ENCODE assay signal across 12 cellular contexts in genomic region chr12:46365951-46366379, GRCh38. TPM values are rescaled to one million over a fixed set of nuclear protein-coding genes. Genes with fewer than 3 reads are reported as not detected.
DNase-seq lines count a peak whose midpoint lies in the region; TF ChIP-seq lines count a peak whose summit lies in the region.
"Had no signal": no experiment of that assay in that cellular context is flagged by ENCODE, and none has a peak within 500 bp of the region (broad histone marks: within the 10 kb centered on the region; RNA-seq: fewer than 3 reads in every experiment).

No MANE protein-coding gene starts in this region.

- H3K4me2 ChIP-seq in hepatocyte, result peak overlapping the region; percentile 88

- H4K20me1 ChIP-seq in hepatocyte (ENCODE audit: insufficient read depth, poor library complexity, severe bottlenecking), result peaks cover 100% of the 10 kb centered on the region

- H2AFZ ChIP-seq in hepatocyte, result no peak overlapping the region

- no peaks in the 10 kb centered on the region for H3K9me2 ChIP-seq in hepatocyte (replicated peaks; ENCODE audit: insufficient read depth)

- peaks cover 55% of the 10 kb centered on the region for H3K4me1 ChIP-seq in hepatocyte (ENCODE audit: insufficient read depth)
- H3K4me1 ChIP-seq in thymus (ENCODE audit: control insufficient read depth, insufficient read depth, low read length), result peaks cover 14% of the 10 kb centered on the region

- peak overlapping the region; percentile 31 for H3K4me3 Mint-ChIP-seq in activated T-cell treated with anti-CD3 and anti-CD28 coated beads, Interleukin-2, amount 50 U/mL, for 24 hours
- H3K4me3 Mint-ChIP-seq in activated naive CD8-positive, alpha-beta T cell treated with anti-CD3 and anti-CD28 coated beads for 36 hours, result no peak overlapping the region
- H3K4me3 Mint-ChIP-seq: CD14-positive monocyte; stimulated activated naive B cell treated with anti-CD40 and anti-IgM and Interleukin-4, amounts not matched to agents 10 μg/mL and 1 μg/mL and 100 μg/mL, for 72 hours had no signal

- peaks cover 98% of the 10 kb centered on the region for H3K36me3 Mint-ChIP-seq in activated T-cell treated with anti-CD3 and anti-CD28 coated beads, Interleukin-2, amount 50 U/mL, for 24 hours (ENCODE audit: low read depth)
- H3K36me3 Mint-ChIP-seq in activated naive CD8-positive, alpha-beta T cell treated with anti-CD3 and anti-CD28 coated beads for 36 hours, result peaks cover 87% of the 10 kb centered on the region

- 34% methylated on average over 2 of the region's 2 CpGs for WGBS in hepatocyte (ENCODE audit: low lambda C conversion rate, missing lambda C conversion rate)
- 92% methylated on average over 2 of the region's 2 CpGs for WGBS in thymus

- DNase-seq in activated T-cell treated with anti-CD3 and anti-CD28 coated beads, Interleukin-2, amount 50 U/mL, for 24 hours, result no peak
- no peak for DNase-seq in activated T-cell treated with anti-CD3 and anti-CD28 coated beads for 4 hours
- DNase-seq in activated naive CD8-positive, alpha-beta T cell treated with anti-CD3 and anti-CD28 coated beads for 36 hours, result no peak
- DNase-seq in hepatocyte (ENCODE audit: low spot score), result no peak
- DNase-seq in NCI-H2196 treated with DMSO at 0.1 percent for 48 hours (lab: John Stamatoyannopoulos, UW; ENCODE audit: unreplicated experiment), result no peak
- no peak for DNase-seq in HPDE6-E6E7 (ENCODE audit: extremely low spot score)
- DNase-seq in amygdala (lab: John Stamatoyannopoulos, UW), result no peak
- DNase-seq: NCI-H2227 treated with DMSO at 0.1 percent for 48 hours; stimulated activated naive B cell treated with anti-CD40 and anti-IgM and Interleukin-4, amounts not matched to agents 10 μg/mL and 1 μg/mL and 100 μg/mL, for 72 hours had no signal

- no peak for TF ChIP-seq CTCF in hepatocyte (IDR thresholded peaks at IDR 0.05; ENCODE audit: poor library complexity)

- H3K36me3 ChIP-seq in hepatocyte (replicated peaks; ENCODE audit: insufficient read depth, low read depth), result peaks cover 22% of the 10 kb centered on the region
- peaks cover 48% of the 10 kb centered on the region for H3K36me3 ChIP-seq in thymus (ENCODE audit: control insufficient read depth, insufficient read depth)

- H3K4me1 Mint-ChIP-seq in activated T-cell treated with anti-CD3 and anti-CD28 coated beads, Interleukin-2, amount 50 U/mL, for 24 hours (ENCODE audit: low read depth), result peaks cover 88% of the 10 kb centered on the region
- peaks cover 70% of the 10 kb centered on the region for H3K4me1 Mint-ChIP-seq in activated naive CD8-positive, alpha-beta T cell treated with anti-CD3 and anti-CD28 coated beads for 36 hours

- H3K27me3 ChIP-seq in hepatocyte (no peaks in the 10 kb centered on the region), thymus (ENCODE audit: control insufficient read depth, insufficient read depth) (no peaks in the 10 kb centered on the region)

- peak overlapping the region; percentile 49 for H3K27ac ChIP-seq in hepatocyte
- H3K27ac ChIP-seq in thymus (ENCODE audit: low read depth), result peak overlapping the region; percentile 3
- H3K27ac ChIP-seq: HL-60 had no signal

- no peaks in the 10 kb centered on the region for H3K9me3 Mint-ChIP-seq in activated T-cell treated with anti-CD3 and anti-CD28 coated beads, Interleukin-2, amount 50 U/mL, for 24 hours
- H3K9me3 Mint-ChIP-seq in activated naive CD8-positive, alpha-beta T cell treated with anti-CD3 and anti-CD28 coated beads for 36 hours, result no peaks in the 10 kb centered on the region
- H3K9me3 Mint-ChIP-seq: CD14-positive monocyte; stimulated activated naive B cell treated with anti-CD40 and anti-IgM and Interleukin-4, amounts not matched to agents 10 μg/mL and 1 μg/mL and 100 μg/mL, for 72 hours had no signal

- H3K27me3 Mint-ChIP-seq in activated T-cell treated with anti-CD3 and anti-CD28 coated beads, Interleukin-2, amount 50 U/mL, for 24 hours, result no peaks in the 10 kb centered on the region
- H3K27me3 Mint-ChIP-seq in activated naive CD8-positive, alpha-beta T cell treated with anti-CD3 and anti-CD28 coated beads for 36 hours, result no peaks in the 10 kb centered on the region
- H3K27me3 Mint-ChIP-seq: stimulated activated naive B cell treated with anti-CD40 and anti-IgM and Interleukin-4, amounts not matched to agents 10 μg/mL and 1 μg/mL and 100 μg/mL, for 72 hours had no signal

- peak overlapping the region; percentile 88 for H3K27ac Mint-ChIP-seq in activated T-cell treated with anti-CD3 and anti-CD28 coated beads, Interleukin-2, amount 50 U/mL, for 24 hours
- H3K27ac Mint-ChIP-seq in activated naive CD8-positive, alpha-beta T cell treated with anti-CD3 and anti-CD28 coated beads for 36 hours, result peak overlapping the region; percentile 65
- H3K27ac Mint-ChIP-seq: stimulated activated naive B cell treated with anti-CD40 and anti-IgM and Interleukin-4, amounts not matched to agents 10 μg/mL and 1 μg/mL and 100 μg/mL, for 72 hours had no signal

- H3K4me3 ChIP-seq in hepatocyte (no peak overlapping the region), thymus (ENCODE audit: low read length) (no peak overlapping the region)

- H3K9me3 ChIP-seq in hepatocyte (ENCODE audit: low read depth), result no peaks in the 10 kb centered on the region
- no peaks in the 10 kb centered on the region for H3K9me3 ChIP-seq in thymus (ENCODE audit: control insufficient read depth)

- H3K79me2 ChIP-seq in hepatocyte, result peaks cover 69% of the 10 kb centered on the region

RNA-seq across cellular contexts. Expression of gene SLC38A2, which starts 6.6 kb away (rescaled TPM):
- 100 to 1,000 TPM; 227 to 230 TPM for total RNA-seq in activated naive CD8-positive, alpha-beta T cell treated with anti-CD3 and anti-CD28 coated beads for 36 hours
- 372 and 373 TPM in 2 replicates for total RNA-seq in hepatocyte
- polyA plus RNA-seq in hepatocyte (139 and 144 TPM in 2 replicates), thymus (137 TPM)
